Comparison of ENCODE assay signal across 1 cellular context in the genomic region with DNA sequence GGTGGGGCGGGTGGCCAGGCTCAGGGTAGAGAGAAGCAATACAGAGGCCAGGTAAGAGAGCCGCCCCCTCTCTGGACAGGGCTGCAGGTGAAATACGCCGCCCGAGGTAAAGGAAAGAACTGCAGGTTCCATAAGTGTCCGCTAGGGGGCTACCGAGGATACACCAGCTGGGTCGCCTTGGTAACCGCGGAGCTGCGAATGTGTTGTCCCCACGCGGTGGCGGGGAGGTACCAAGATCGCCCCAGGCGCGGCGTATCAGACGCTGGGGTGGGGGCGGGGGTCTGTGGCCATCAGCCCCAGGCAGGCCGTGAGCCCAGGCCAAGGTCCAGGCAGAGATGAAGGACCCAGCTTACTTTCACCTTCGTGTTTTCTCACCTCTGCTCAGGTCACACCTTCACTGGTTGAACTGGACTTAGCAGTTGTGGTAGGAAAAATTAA.
TF ChIP-seq lines count a peak whose summit lies in the region.

No MANE protein-coding gene starts in this region.

TF ChIP-seq in K562, 482 proteins besides CTCF, POLR2A, EP300 and RAD21 (continued from another document and continues in another):
- no peak for TF ChIP-seq HNRNPLL (IDR thresholded peaks at IDR 0.05; ENCODE audit: low read depth, low read length, poor library complexity, severe bottlenecking)
- TF ChIP-seq ZC3H4 (CRISPR knock-in tag; IDR thresholded peaks at IDR 0.05; ENCODE audit: borderline replicate concordance): no peak
- TF ChIP-seq TOE1 (IDR thresholded peaks at IDR 0.05; ENCODE audit: borderline replicate concordance): no peak
- TF ChIP-seq TOE1 (CRISPR knock-in tag; IDR thresholded peaks at IDR 0.05; ENCODE audit: borderline replicate concordance, low read depth): no peak
- TF ChIP-seq ZNF77 (CRISPR knock-in tag; IDR thresholded peaks at IDR 0.05): no peak
- TF ChIP-seq PCBP1 (IDR thresholded peaks at IDR 0.05; ENCODE audit: low read depth, low read length, poor library complexity, severe bottlenecking): no peak
- TF ChIP-seq HCFC1 (IDR thresholded peaks at IDR 0.05; ENCODE audit: low read depth, low read length): peak; percentile 36; the same call in 1 of the 2 replicates
- no peak for TF ChIP-seq RBFOX2 (IDR thresholded peaks at IDR 0.05; ENCODE audit: low read depth, low read length)
- TF ChIP-seq ATF1 (CRISPR knock-in tag; IDR thresholded peaks at IDR 0.05): no peak
- TF ChIP-seq ATF1 (tag; IDR thresholded peaks at IDR 0.05): 0 out of 2 replicates have a peak, but pooled peaks have one; percentile 30
- TF ChIP-seq GATAD2B (IDR thresholded peaks at IDR 0.05; ENCODE audit: borderline replicate concordance): 0 out of 2 replicates have a peak, but pooled peaks have one; percentile 15
- no peak for TF ChIP-seq ZNF232 (CRISPR knock-in tag; IDR thresholded peaks at IDR 0.05)
- TF ChIP-seq SIN3A (IDR thresholded peaks at IDR 0.05; ENCODE audit: borderline replicate concordance in 2 of 2, control insufficient read depth in 1 of 2, low read depth in 2 of 2, low read length in 2 of 2): 0 out of 4 replicates have a peak, but pooled peaks of 1 of the 2 experiments have one; percentile 73
- peak; percentile 70; the same call in 1 of the 2 replicates for TF ChIP-seq KLF16 (IDR thresholded peaks at IDR 0.05)
- TF ChIP-seq ZNF174 (CRISPR knock-in tag; IDR thresholded peaks at IDR 0.05): no peak
- TF ChIP-seq MYBL2 (IDR thresholded peaks at IDR 0.05; ENCODE audit: low read depth): no peak
- TF ChIP-seq MYBL2 (CRISPR knock-in tag; IDR thresholded peaks at IDR 0.05; ENCODE audit: borderline replicate concordance): no peak
- no peak for TF ChIP-seq RBM14 (IDR thresholded peaks at IDR 0.05; ENCODE audit: borderline replicate concordance, insufficient read depth, low read depth, low read length)
- no peak for TF ChIP-seq MEF2D (tag; conservative IDR thresholded peaks at IDR 0.05; ENCODE audit: low read depth)
- TF ChIP-seq IRF1 (CRISPR knock-in tag; IDR thresholded peaks at IDR 0.05; ENCODE audit: borderline replicate concordance): no peak
- no peak for TF ChIP-seq NCOA4 (IDR thresholded peaks at IDR 0.05; ENCODE audit: partially characterized antibody)
- TF ChIP-seq TEAD4 (IDR thresholded peaks at IDR 0.05; ENCODE audit: low read length): no peak
- no peak for TF ChIP-seq TEAD4 (CRISPR knock-in tag; IDR thresholded peaks at IDR 0.05; ENCODE audit: borderline replicate concordance)
- no peak for TF ChIP-seq ZNF140 (CRISPR knock-in tag; IDR thresholded peaks at IDR 0.05)
- no peak for TF ChIP-seq ZNF239 (CRISPR knock-in tag; IDR thresholded peaks at IDR 0.05)
- TF ChIP-seq RNF219 (CRISPR knock-in tag; IDR thresholded peaks at IDR 0.05): no peak
- no peak for TF ChIP-seq NFIC (IDR thresholded peaks at IDR 0.05)
- peak; percentile 34; the same call in 1 of the 2 replicates for TF ChIP-seq JUN (IDR thresholded peaks at IDR 0.05; ENCODE audit: borderline replicate concordance, low read depth, low read length)
- no peak for TF ChIP-seq JUN (CRISPR knock-in tag; IDR thresholded peaks at IDR 0.05; ENCODE audit: borderline replicate concordance)
- TF ChIP-seq SAFB2 (IDR thresholded peaks at IDR 0.05; ENCODE audit: borderline replicate concordance, low read depth, low read length, severe bottlenecking): no peak
- TF ChIP-seq PCBP2 (IDR thresholded peaks at IDR 0.05; ENCODE audit: low read depth, low read length, poor library complexity, severe bottlenecking): no peak
- no peak for TF ChIP-seq RBM25 (IDR thresholded peaks at IDR 0.05; ENCODE audit: low read depth, low read length, severe bottlenecking)
- no peak for TF ChIP-seq XRCC3 (IDR thresholded peaks at IDR 0.05)
- TF ChIP-seq, protein P1, sequence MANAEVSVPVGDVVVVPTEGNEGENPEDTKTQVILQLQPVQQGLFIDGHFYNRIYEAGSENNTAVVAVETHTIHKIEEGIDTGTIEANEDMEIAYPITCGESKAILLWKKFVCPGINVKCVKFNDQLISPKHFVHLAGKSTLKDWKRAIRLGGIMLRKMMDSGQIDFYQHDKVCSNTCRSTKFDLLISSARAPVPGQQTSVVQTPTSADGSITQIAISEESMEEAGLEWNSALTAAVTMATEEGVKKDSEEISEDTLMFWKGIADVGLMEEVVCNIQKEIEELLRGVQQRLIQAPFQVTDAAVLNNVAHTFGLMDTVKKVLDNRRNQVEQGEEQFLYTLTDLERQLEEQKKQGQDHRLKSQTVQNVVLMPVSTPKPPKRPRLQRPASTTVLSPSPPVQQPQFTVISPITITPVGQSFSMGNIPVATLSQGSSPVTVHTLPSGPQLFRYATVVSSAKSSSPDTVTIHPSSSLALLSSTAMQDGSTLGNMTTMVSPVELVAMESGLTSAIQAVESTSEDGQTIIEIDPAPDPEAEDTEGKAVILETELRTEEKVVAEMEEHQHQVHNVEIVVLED (CRISPR knock-in tag; IDR thresholded peaks at IDR 0.05): no peak
- no peak for TF ChIP-seq ZNF146 (CRISPR knock-in tag; IDR thresholded peaks at IDR 0.05; ENCODE audit: unreplicated experiment)
- no peak for TF ChIP-seq SP2 (IDR thresholded peaks at IDR 0.05; ENCODE audit: extremely low read depth, low read depth, low read length, poor library complexity, severe bottlenecking)
- no peak for TF ChIP-seq MCM7 (IDR thresholded peaks at IDR 0.05)
- TF ChIP-seq NFIX (CRISPR knock-in tag; IDR thresholded peaks at IDR 0.05; ENCODE audit: low read depth): no peak
- TF ChIP-seq ZNF445 (CRISPR knock-in tag; IDR thresholded peaks at IDR 0.05; ENCODE audit: low read depth): no peak
- no peak for TF ChIP-seq NR2C2 (CRISPR knock-in tag; IDR thresholded peaks at IDR 0.05)
- no peak for TF ChIP-seq NR2C2 (tag; IDR thresholded peaks at IDR 0.05)
- TF ChIP-seq SPI1 (IDR thresholded peaks at IDR 0.05; ENCODE audit: borderline replicate concordance, low read depth, low read length): no peak
- TF ChIP-seq KAT7 (CRISPR knock-in tag; IDR thresholded peaks at IDR 0.05; ENCODE audit: borderline replicate concordance): no peak
- TF ChIP-seq ZNF274 (IDR thresholded peaks at IDR 0.05; ENCODE audit: borderline replicate concordance, low read depth, low read length): no peak
- TF ChIP-seq RFX7 (CRISPR knock-in tag; IDR thresholded peaks at IDR 0.05): no peak
- TF ChIP-seq SIRT6 (IDR thresholded peaks at IDR 0.05; ENCODE audit: low read depth, low read length): no peak
- TF ChIP-seq BRD4 (IDR thresholded peaks at IDR 0.05): no peak
- peak; percentile 89 for TF ChIP-seq L3MBTL2 (IDR thresholded peaks at IDR 0.05)
- no peak for TF ChIP-seq HOXB6 (CRISPR knock-in tag; IDR thresholded peaks at IDR 0.05; ENCODE audit: borderline replicate concordance)
- no peak for TF ChIP-seq ZNF175 (CRISPR knock-in tag; IDR thresholded peaks at IDR 0.05; ENCODE audit: low read depth)
- no peak for TF ChIP-seq LCOR (CRISPR knock-in tag; IDR thresholded peaks at IDR 0.05)
- no peak for TF ChIP-seq BRD9 (IDR thresholded peaks at IDR 0.05; ENCODE audit: low read depth, partially characterized antibody)
- TF ChIP-seq XRCC5 (IDR thresholded peaks at IDR 0.05; ENCODE audit: low read depth, low read length): peak; percentile 69; the same call in 1 of the 2 replicates
- TF ChIP-seq TFAM (CRISPR knock-in tag; conservative IDR thresholded peaks at IDR 0.05): no peak
- no peak for TF ChIP-seq TCF7L2 (IDR thresholded peaks at IDR 0.05; ENCODE audit: low read depth, low read length)
- no peak for TF ChIP-seq HMG20B (CRISPR knock-in tag; IDR thresholded peaks at IDR 0.05)
- no peak for TF ChIP-seq PTTG1 (tag; IDR thresholded peaks at IDR 0.05; ENCODE audit: low read depth)
- TF ChIP-seq ZBTB1 (CRISPR knock-in tag; IDR thresholded peaks at IDR 0.05; ENCODE audit: borderline replicate concordance, low read depth): no peak
- peak; percentile 83 for TF ChIP-seq MXI1 (IDR thresholded peaks at IDR 0.05; ENCODE audit: low read depth, low read length)
- TF ChIP-seq ZFP1 (CRISPR knock-in tag; IDR thresholded peaks at IDR 0.05): no peak
- peak; percentile 82 for TF ChIP-seq CTCFL (IDR thresholded peaks at IDR 0.05; ENCODE audit: borderline replicate concordance, insufficient read depth, low read depth, low read length, poor library complexity, severe bottlenecking)
- TF ChIP-seq CBX5 (IDR thresholded peaks at IDR 0.05; ENCODE audit: borderline replicate concordance, low read depth): no peak
- 0 out of 4 replicates have a peak, but pooled peaks of 1 of the 2 experiments have one; percentile 35 for TF ChIP-seq TBL1XR1 (IDR thresholded peaks at IDR 0.05; ENCODE audit: low read length in 2 of 2)
- TF ChIP-seq, protein P2, sequence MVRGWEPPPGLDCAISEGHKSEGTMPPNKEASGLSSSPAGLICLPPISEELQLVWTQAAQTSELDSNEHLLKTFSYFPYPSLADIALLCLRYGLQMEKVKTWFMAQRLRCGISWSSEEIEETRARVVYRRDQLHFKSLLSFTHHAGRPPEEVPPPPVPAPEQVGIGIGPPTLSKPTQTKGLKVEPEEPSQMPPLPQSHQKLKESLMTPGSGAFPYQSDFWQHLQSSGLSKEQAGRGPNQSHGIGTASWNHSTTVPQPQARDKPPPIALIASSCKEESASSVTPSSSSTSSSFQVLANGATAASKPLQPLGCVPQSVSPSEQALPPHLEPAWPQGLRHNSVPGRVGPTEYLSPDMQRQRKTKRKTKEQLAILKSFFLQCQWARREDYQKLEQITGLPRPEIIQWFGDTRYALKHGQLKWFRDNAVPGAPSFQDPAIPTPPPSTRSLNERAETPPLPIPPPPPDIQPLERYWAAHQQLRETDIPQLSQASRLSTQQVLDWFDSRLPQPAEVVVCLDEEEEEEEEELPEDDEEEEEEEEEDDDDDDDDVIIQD (CRISPR knock-in tag; IDR thresholded peaks at IDR 0.05): no peak
- TF ChIP-seq, protein P3, sequence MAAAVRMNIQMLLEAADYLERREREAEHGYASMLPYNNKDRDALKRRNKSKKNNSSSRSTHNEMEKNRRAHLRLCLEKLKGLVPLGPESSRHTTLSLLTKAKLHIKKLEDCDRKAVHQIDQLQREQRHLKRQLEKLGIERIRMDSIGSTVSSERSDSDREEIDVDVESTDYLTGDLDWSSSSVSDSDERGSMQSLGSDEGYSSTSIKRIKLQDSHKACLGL (CRISPR knock-in tag; IDR thresholded peaks at IDR 0.05; ENCODE audit: borderline replicate concordance, poor library complexity, severe bottlenecking): no peak
- no peak for TF ChIP-seq CREBBP (IDR thresholded peaks at IDR 0.05; ENCODE audit: low read depth, low read length)
- TF ChIP-seq, protein P4, sequence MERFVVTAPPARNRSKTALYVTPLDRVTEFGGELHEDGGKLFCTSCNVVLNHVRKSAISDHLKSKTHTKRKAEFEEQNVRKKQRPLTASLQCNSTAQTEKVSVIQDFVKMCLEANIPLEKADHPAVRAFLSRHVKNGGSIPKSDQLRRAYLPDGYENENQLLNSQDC (CRISPR knock-in tag; IDR thresholded peaks at IDR 0.05): no peak
- TF ChIP-seq, protein P5, sequence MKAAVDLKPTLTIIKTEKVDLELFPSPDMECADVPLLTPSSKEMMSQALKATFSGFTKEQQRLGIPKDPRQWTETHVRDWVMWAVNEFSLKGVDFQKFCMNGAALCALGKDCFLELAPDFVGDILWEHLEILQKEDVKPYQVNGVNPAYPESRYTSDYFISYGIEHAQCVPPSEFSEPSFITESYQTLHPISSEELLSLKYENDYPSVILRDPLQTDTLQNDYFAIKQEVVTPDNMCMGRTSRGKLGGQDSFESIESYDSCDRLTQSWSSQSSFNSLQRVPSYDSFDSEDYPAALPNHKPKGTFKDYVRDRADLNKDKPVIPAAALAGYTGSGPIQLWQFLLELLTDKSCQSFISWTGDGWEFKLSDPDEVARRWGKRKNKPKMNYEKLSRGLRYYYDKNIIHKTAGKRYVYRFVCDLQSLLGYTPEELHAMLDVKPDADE (conservative IDR thresholded peaks at IDR 0.05; ENCODE audit: control insufficient read depth, low read depth, low read length): no peak
- TF ChIP-seq C11orf30 (IDR thresholded peaks at IDR 0.05; ENCODE audit: low read depth): no peak
- peak; percentile 57; the same call in 1 of the 2 replicates for TF ChIP-seq SMC3 (conservative IDR thresholded peaks at IDR 0.05; ENCODE audit: insufficient read depth, low read depth, low read length)
